ENCODE assay signal across 2 cellular contexts in the genomic region with DNA sequence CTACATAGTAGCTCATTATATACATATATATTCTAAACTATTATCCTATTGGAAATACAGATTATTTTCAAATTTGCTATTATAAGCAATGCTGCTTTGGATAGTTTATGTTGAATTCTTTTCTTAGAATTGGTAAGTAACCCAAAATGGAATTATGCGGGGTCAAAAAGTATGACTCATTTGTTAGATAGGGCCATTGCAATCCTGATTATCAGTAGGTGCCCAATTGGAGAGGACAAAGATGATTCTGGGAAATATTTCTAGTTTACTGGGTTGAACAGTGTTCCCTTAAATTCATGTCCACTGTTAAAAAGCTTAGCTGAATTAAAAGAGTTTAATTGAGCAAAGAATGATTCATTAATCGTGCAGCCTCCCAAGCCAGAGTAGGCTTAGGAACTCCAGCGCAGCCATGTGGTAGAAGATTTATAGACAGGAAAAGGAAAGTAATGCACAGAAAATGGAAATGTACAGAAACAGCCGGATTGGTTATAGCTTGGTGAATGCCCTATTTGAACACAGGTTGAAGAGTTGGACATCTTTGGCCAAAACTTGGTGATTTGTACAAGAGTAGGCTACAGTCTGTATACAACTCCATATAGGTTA.
TF ChIP-seq lines count a peak whose summit lies in the region.

No MANE protein-coding gene starts in this region.

TF ChIP-seq in HCT116, 20 proteins besides CTCF, POLR2A, EP300 and RAD21:
- TF ChIP-seq, protein P1, sequence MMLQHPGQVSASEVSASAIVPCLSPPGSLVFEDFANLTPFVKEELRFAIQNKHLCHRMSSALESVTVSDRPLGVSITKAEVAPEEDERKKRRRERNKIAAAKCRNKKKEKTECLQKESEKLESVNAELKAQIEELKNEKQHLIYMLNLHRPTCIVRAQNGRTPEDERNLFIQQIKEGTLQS (IDR thresholded peaks at IDR 0.05): no peak

TF ChIP-seq in endothelial cell of umbilical vein, 7 proteins besides CTCF, POLR2A, EP300 and RAD21:
- TF ChIP-seq EZH2 (IDR thresholded peaks at IDR 0.05; ENCODE audit: borderline replicate concordance, low read depth, low read length, severe bottlenecking): no peak
- no peak for TF ChIP-seq GATA2 (IDR thresholded peaks at IDR 0.05; ENCODE audit: insufficient read depth, insufficient read length, low read depth, low read length)
- no peak for TF ChIP-seq MYC (IDR thresholded peaks at IDR 0.05; ENCODE audit: low read depth, low read length)
- TF ChIP-seq, protein P2, sequence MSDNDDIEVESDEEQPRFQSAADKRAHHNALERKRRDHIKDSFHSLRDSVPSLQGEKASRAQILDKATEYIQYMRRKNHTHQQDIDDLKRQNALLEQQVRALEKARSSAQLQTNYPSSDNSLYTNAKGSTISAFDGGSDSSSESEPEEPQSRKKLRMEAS (IDR thresholded peaks at IDR 0.05; ENCODE audit: insufficient read depth, insufficient read length): no peak
- no peak for TF ChIP-seq JUN (IDR thresholded peaks at IDR 0.05; ENCODE audit: borderline replicate concordance, insufficient read depth, insufficient read length, low read depth)
- no peak for TF ChIP-seq FOS (IDR thresholded peaks at IDR 0.05; ENCODE audit: borderline replicate concordance, insufficient read depth, low read length)
- no peak for TF ChIP-seq POLR2AphosphoS5 (IDR thresholded peaks at IDR 0.05; ENCODE audit: insufficient read depth, low read depth, low read length)
